In the genomic region with DNA sequence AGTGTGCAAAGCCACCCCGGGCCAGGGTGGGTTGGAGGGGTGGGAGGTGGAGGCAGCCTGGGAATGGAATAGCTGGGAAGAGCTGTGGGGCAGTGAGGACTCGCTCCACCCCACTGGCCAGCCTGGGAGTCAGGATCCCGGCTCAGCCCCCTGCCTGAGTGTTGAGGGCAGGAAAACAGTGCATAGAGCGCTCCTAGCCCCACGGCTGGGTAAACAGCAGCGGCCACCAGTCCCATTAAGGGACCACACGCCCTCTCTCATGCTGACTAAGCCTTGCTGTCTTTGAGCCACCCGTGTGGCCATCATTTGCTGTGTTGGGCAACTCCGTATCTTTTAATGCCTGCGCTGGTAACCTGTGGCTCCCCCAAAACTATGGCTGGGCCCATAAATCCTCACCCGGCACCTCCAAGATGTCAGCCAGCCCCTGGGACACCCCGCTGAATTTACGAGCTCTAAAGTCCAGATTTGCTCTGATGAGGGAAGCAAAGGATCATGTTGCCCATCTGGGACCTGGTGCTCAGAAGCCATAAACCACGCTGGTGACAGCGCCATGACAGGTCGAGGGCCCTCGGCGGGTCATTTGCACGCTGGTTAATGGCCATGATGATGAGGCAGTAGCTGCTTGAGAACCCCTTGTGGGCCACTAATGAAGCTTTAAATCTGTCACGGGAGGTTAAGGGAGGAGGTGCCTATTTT, we compare ENCODE assay signal across 14 cellular contexts. TPM values are rescaled to one million over a fixed set of nuclear protein-coding genes. Genes with fewer than 3 reads are reported as not detected.
DNase-seq lines count a peak whose midpoint lies in the region; ATAC-seq, FAIRE-seq and TF ChIP-seq lines count a peak whose summit lies in the region.
"Had no signal": no experiment of that assay in that cellular context is flagged by ENCODE, and none has a peak within 500 bp of the region (broad histone marks: within the 10 kb centered on the region; RNA-seq: fewer than 3 reads in every experiment).

No MANE protein-coding gene starts in this region.

- BruUV-seq in GM12878 (replicated peaks; lab: Mats Ljungman, UMichigan): no TSS peak

- H3K27ac ChIP-seq in GM12878 (ENCODE audit: control insufficient read depth, insufficient read depth) (no peak overlapping the region), neural progenitor cell (no peak overlapping the region)

- no peak overlapping the region for H3K27ac Mint-ChIP-seq in neural progenitor cell
- H3K27ac Mint-ChIP-seq: activated CD8-positive, alpha-beta memory T cell treated with anti-CD3 and anti-CD28 coated beads, Interleukin-2, amount 10 ng/mL, durations not matched to agents 7 days and 5 days; activated naive CD4-positive, alpha-beta T cell treated with anti-CD3 and anti-CD28 coated beads, Interleukin-2, amount 10 ng/mL, durations not matched to agents 7 days and 5 days had no signal

- H3K9ac ChIP-seq in GM12878 (ENCODE audit: control insufficient read depth, insufficient read depth, low read length): no peak overlapping the region
- no peak overlapping the region for H3K9ac ChIP-seq in neural progenitor cell

- CTCF ChIA-PET in GM12878 (lab: Yijun Ruan, JAX): interaction anchor here (0.6 to 1.5 kb wide), 2 partner anchors 8 to 185 kb away, joined by 3 to 6 read pairs; no protein-coding TSS in a partner anchor

- H3K4me1 Mint-ChIP-seq in neural progenitor cell: peaks cover 29% of the 10 kb centered on the region

- no peak overlapping the region for H2AFZ ChIP-seq in GM12878 (ENCODE audit: control insufficient read depth, low read depth, low read length)
- peak overlapping the region; percentile 14 for H2AFZ ChIP-seq in neural progenitor cell (replicated peaks)

- H3K4me3 Mint-ChIP-seq in neural progenitor cell: no peak overlapping the region
- H3K4me3 Mint-ChIP-seq: activated CD8-positive, alpha-beta memory T cell treated with anti-CD3 and anti-CD28 coated beads, Interleukin-2, amount 10 ng/mL, durations not matched to agents 7 days and 5 days; activated naive CD4-positive, alpha-beta T cell treated with anti-CD3 and anti-CD28 coated beads, Interleukin-2, amount 10 ng/mL, durations not matched to agents 7 days and 5 days had no signal

- no peak overlapping the region for H3K4me3 ChIP-seq in GM12878
- no peak overlapping the region for H3K4me3 ChIP-seq in neural progenitor cell

- H3K9me3 Mint-ChIP-seq in neural progenitor cell: no peaks in the 10 kb centered on the region
- H3K9me3 Mint-ChIP-seq: activated naive CD4-positive, alpha-beta T cell treated with anti-CD3 and anti-CD28 coated beads, Interleukin-2, amount 10 ng/mL, durations not matched to agents 7 days and 5 days had no signal

- H4K20me1 ChIP-seq in GM12878 (ENCODE audit: control insufficient read depth, insufficient read depth): no peaks in the 10 kb centered on the region
- H4K20me1 ChIP-seq in neural progenitor cell (ENCODE audit: low read depth): no peaks in the 10 kb centered on the region

- no peak for ATAC-seq in GM12878
- no peak for ATAC-seq in GM19397 (IDR thresholded peaks at IDR 0.05; ENCODE audit: unreplicated experiment)
- no peak for ATAC-seq in HG03139 (IDR thresholded peaks at IDR 0.05; ENCODE audit: unreplicated experiment)
- no peak for ATAC-seq in Right ventricle myocardium superior (ENCODE audit: poor library complexity)
- ATAC-seq: activated CD8-positive, alpha-beta memory T cell treated with anti-CD3 and anti-CD28 coated beads, Interleukin-2, amount 10 ng/mL, durations not matched to agents 7 days and 5 days; foreskin keratinocyte had no signal

- no peaks in the 10 kb centered on the region for H3K36me3 Mint-ChIP-seq in neural progenitor cell
- H3K36me3 Mint-ChIP-seq: activated CD8-positive, alpha-beta memory T cell treated with anti-CD3 and anti-CD28 coated beads, Interleukin-2, amount 10 ng/mL, durations not matched to agents 7 days and 5 days; activated naive CD4-positive, alpha-beta T cell treated with anti-CD3 and anti-CD28 coated beads, Interleukin-2, amount 10 ng/mL, durations not matched to agents 7 days and 5 days had no signal

- peak; percentile 78 for DNase-seq in DMS153 (lab: John Stamatoyannopoulos, UW)
- DNase-seq in NCI-H128 (lab: John Stamatoyannopoulos, UW; ENCODE audit: unreplicated experiment): peak; percentile 58
- DNase-seq in GM12878 (ENCODE audit: low read depth, low spot score): no peak
- peak; percentile 23 for DNase-seq in neural progenitor cell (ENCODE audit: low spot score)
- DNase-seq in CD1c-positive myeloid dendritic cell (ENCODE audit: extremely low spot score): no peak
- no peak for DNase-seq in Right ventricle myocardium superior
- DNase-seq: activated CD8-positive, alpha-beta memory T cell treated with anti-CD3 and anti-CD28 coated beads, Interleukin-2, amount 10 ng/mL, durations not matched to agents 7 days and 5 days; activated naive CD4-positive, alpha-beta T cell treated with anti-CD3 and anti-CD28 coated beads, Interleukin-2, amount 10 ng/mL, durations not matched to agents 7 days and 5 days; NCI-H345; OCI-M1 had no signal

- peaks cover 10% of the 10 kb centered on the region for H3F3A ChIP-seq in neural progenitor cell (ENCODE audit: low read depth)

- in situ Hi-C loops in GM12878 (cut with MboI): no loop called here

- no peak for TF ChIP-seq RAD21 in GM12878 (IDR thresholded peaks at IDR 0.05; ENCODE audit: insufficient read depth, low read depth, low read length)

- FAIRE-seq in GM12878 (lab: Jason Lieb, UNC): no peak
- FAIRE-seq: endometrium had no signal

- SMC1A ChIA-PET in GM12878 (lab: Charles Lee; ENCODE audit: uncharacterized antibody, unreplicated experiment): no interaction called here

- 71% methylated on average over 20 of the region's 20 CpGs for WGBS in GM12878 (ENCODE audit: insufficient coverage, insufficient replicate concordance, low lambda C conversion rate, missing lambda C conversion rate)

- peaks cover 3 to 4% of the 10 kb centered on the region in 2 experiments for H3K27me3 ChIP-seq in GM12878 (replicated peaks in 1 of 2; ENCODE audit: control insufficient read depth in 2 of 2, insufficient read depth in 2 of 2, low read length in 1 of 2)
- no peaks in the 10 kb centered on the region for H3K27me3 ChIP-seq in neural progenitor cell
- H3K27me3 ChIP-seq: foreskin keratinocyte had no signal

- H3K4me2 ChIP-seq in GM12878 (ENCODE audit: control insufficient read depth, insufficient read depth) (no peak overlapping the region), neural progenitor cell (peak overlapping the region; percentile 29)

- no peak for TF ChIP-seq POLR2A in GM12878 (IDR thresholded peaks at IDR 0.05; ENCODE audit: low read depth, low read length)

- H3K4me1 ChIP-seq in GM12878 (ENCODE audit: control insufficient read depth, insufficient read depth, low read length) (peaks cover 4% of the 10 kb centered on the region; the same call in 1 of the 2 replicates), neural progenitor cell (peaks cover 21% of the 10 kb centered on the region)

- POLR2A ChIA-PET in GM12878 (lab: Charles Lee): no interaction called here

- RAD21 ChIA-PET in GM12878 (lab: Charles Lee; ENCODE audit: unreplicated experiment): no interaction called here

- TF ChIP-seq EP300 in GM12878 (IDR thresholded peaks at IDR 0.05; ENCODE audit: borderline replicate concordance in 1 of 2, control insufficient read depth in 1 of 2, low read depth in 2 of 2, low read length in 2 of 2): no peak

- H3K36me3 ChIP-seq in GM12878 (ENCODE audit: control insufficient read depth in 2 of 2, insufficient read depth in 2 of 2, low read length in 1 of 2) (no peaks in the 10 kb centered on the region), neural progenitor cell (no peaks in the 10 kb centered on the region)

- H3K9me3 ChIP-seq in GM12878 (replicated peaks; ENCODE audit: control insufficient read depth, insufficient read depth, low read length) (no peaks in the 10 kb centered on the region), neural progenitor cell (ENCODE audit: low read depth) (no peaks in the 10 kb centered on the region)

- intact Hi-C loops in GM12878 (cut with micrococcal nuclease; ENCODE audit: unreplicated experiment): no loop called here
- intact Hi-C loops in Right ventricle myocardium superior (cut with DNase I): no loop called here

- TF ChIP-seq CTCF in GM12878 (IDR thresholded peaks at IDR 0.05 in 2 of 3, conservative IDR thresholded peaks at IDR 0.05 in 1 of 3; ENCODE audit: control insufficient read depth in 2 of 3, extremely low read depth in 1 of 3, insufficient read depth in 1 of 3, low read depth in 3 of 3, low read length in 3 of 3) (no peak), neural progenitor cell (IDR thresholded peaks at IDR 0.05) (no peak)

- no peaks in the 10 kb centered on the region for H3K79me2 ChIP-seq in GM12878 (ENCODE audit: control insufficient read depth, insufficient read depth, low read length)
- no peaks in the 10 kb centered on the region for H3K79me2 ChIP-seq in neural progenitor cell (ENCODE audit: low read depth)

- peaks cover 19% of the 10 kb centered on the region for H3K27me3 Mint-ChIP-seq in neural progenitor cell (ENCODE audit: insufficient read depth, low read depth)

RNA-seq across cellular contexts. Expression of gene SYF2, which starts 34.9 kb away (rescaled TPM):
- 15.0 and 17.3 TPM in 2 replicates for total RNA-seq in GM12878 (2013; cell fraction: nucleolus; rRNA removed)
- total RNA-seq in GM12878 (2014; rRNA removed) (31.9 and 38.5 TPM in 2 replicates), GM12878 (2014; rRNA removed; fragmentation: Illumina TruSeq; extraction: Trizol) (62.1 and 62.6 TPM in 2 replicates), GM12878 (2021) (29.2 and 30.0 TPM in 2 replicates), neural progenitor cell (ENCODE audit: low replicate concordance) (62.5 and 114 TPM in 2 replicates), Right ventricle myocardium superior (31.1 TPM)
- polyA plus RNA-seq in GM12878 (2011; ENCODE audit: low read depth): 34.2 TPM
- polyA plus RNA-seq in GM12878 (2011; rRNA removed) (49.2 and 80.1 TPM in 2 replicates), GM12878 (2014; fragmentation: Illumina TruSeq; extraction: Trizol) (70.5 and 76.8 TPM in 2 replicates), GM12878 (2014; fragmentation: Nextera tagmentation; extraction: Ambion mirVana) (10 to 100 TPM; 20.3 to 31.3 TPM), GM12878 (2014; rRNA removed) (32.9 and 38.0 TPM in 2 replicates), GM12878 (2016; fragmentation: Nextera tagmentation; extraction: Ambion mirVana) (10 to 100 TPM; 34.8 to 35.8 TPM)
- 12.1 and 13.2 TPM in 2 replicates for polyA plus RNA-seq in GM12878 (2011; cell fraction: cytosol; rRNA removed)
- polyA plus RNA-seq in GM12878 (2011; cell fraction: nucleus; rRNA removed): 12.5 and 12.6 TPM in 2 replicates
- 68.3 and 73.1 TPM in 2 replicates for polyA plus RNA-seq in GM12878 (2012)
- polyA minus RNA-seq in GM12878 (2011; rRNA and poly(A)+ RNA removed): 8.5 and 10.7 TPM in 2 replicates
- polyA minus RNA-seq in GM12878 (2011; cell fraction: cytosol; rRNA and poly(A)+ RNA removed): 3.2 and 5.9 TPM in 2 replicates
- 6.4 and 12.8 TPM in 2 replicates for polyA minus RNA-seq in GM12878 (2011; cell fraction: nucleus; rRNA and poly(A)+ RNA removed)

RNA-seq across cellular contexts. Expression of gene RSRP1, which starts 49.9 kb away (rescaled TPM):
- 479 and 538 TPM in 2 replicates for total RNA-seq in GM12878 (2013; cell fraction: nucleolus; rRNA removed)
- 72.1 and 84.6 TPM in 2 replicates for total RNA-seq in GM12878 (2014; rRNA removed)
- total RNA-seq in GM12878 (2014; rRNA removed; fragmentation: Illumina TruSeq; extraction: Trizol): 114 and 115 TPM in 2 replicates
- total RNA-seq in GM12878 (2021): 67.4 and 78.2 TPM in 2 replicates
- polyA plus RNA-seq in GM12878 (2011; ENCODE audit: low read depth): 90.1 TPM
- 128 and 232 TPM in 2 replicates for polyA plus RNA-seq in GM12878 (2011; rRNA removed)
- 69.9 and 105 TPM in 2 replicates for polyA plus RNA-seq in GM12878 (2011; cell fraction: cytosol; rRNA removed)
- polyA plus RNA-seq in GM12878 (2011; cell fraction: nucleus; rRNA removed): 436 and 505 TPM in 2 replicates
- 121 and 150 TPM in 2 replicates for polyA plus RNA-seq in GM12878 (2012)
- polyA plus RNA-seq in GM12878 (2014; fragmentation: Illumina TruSeq; extraction: Trizol): 88.5 and 118 TPM in 2 replicates
- 10 to 100 TPM; 23.5 to 48.3 TPM for polyA plus RNA-seq in GM12878 (2014; fragmentation: Nextera tagmentation; extraction: Ambion mirVana)
- polyA plus RNA-seq in GM12878 (2014; rRNA removed): 103 and 125 TPM in 2 replicates
- polyA plus RNA-seq in GM12878 (2016; fragmentation: Nextera tagmentation; extraction: Ambion mirVana): 10 to 100 TPM; 91.5 to 99.1 TPM
- 72.9 and 96.0 TPM in 2 replicates for polyA minus RNA-seq in GM12878 (2011; rRNA and poly(A)+ RNA removed)
- 36.5 and 49.1 TPM in 2 replicates for polyA minus RNA-seq in GM12878 (2011; cell fraction: cytosol; rRNA and poly(A)+ RNA removed)
- 150 and 177 TPM in 2 replicates for polyA minus RNA-seq in GM12878 (2011; cell fraction: nucleus; rRNA and poly(A)+ RNA removed)
- total RNA-seq in neural progenitor cell (ENCODE audit: low replicate concordance): 102 and 131 TPM in 2 replicates
- total RNA-seq in Right ventricle myocardium superior: 35.5 TPM

Comparison
In these comparisons a context has a peak if more than half of its experiments do, and no peak if none do; other contexts are left out.
1. DNase-seq: peak in DMS153 (single experiment), NCI-H128 (single experiment) and neural progenitor cell (single experiment); none in GM12878 (single experiment), CD1c-positive myeloid dendritic cell (single experiment) and Right ventricle myocardium superior (single experiment).